Comparison of ENCODE assay signal across 1 cellular context in genomic region chr16:81140930-81141780, GRCh38.
TF ChIP-seq lines count a peak whose summit lies in the region.

No MANE protein-coding gene starts in this region.

TF ChIP-seq in HepG2, 621 proteins besides CTCF, POLR2A, EP300 and RAD21 (continued from another document and continues in another):
- TF ChIP-seq ZNF142 (CRISPR knock-in tag; IDR thresholded peaks at IDR 0.05) (peak; percentile 69; the same call in 1 of the 2 replicates), ZNF678 (CRISPR knock-in tag; IDR thresholded peaks at IDR 0.05) (no peak), ZNF557 (CRISPR knock-in tag; IDR thresholded peaks at IDR 0.05) (no peak), ZNF496 (CRISPR knock-in tag; IDR thresholded peaks at IDR 0.05; ENCODE audit: insufficient replicate concordance) (no peak), HOXA7 (CRISPR knock-in tag; IDR thresholded peaks at IDR 0.05) (no peak), DNMT3B (CRISPR knock-in tag; conservative IDR thresholded peaks at IDR 0.05) (no peak), WIZ (CRISPR knock-in tag; IDR thresholded peaks at IDR 0.05) (peak; percentile 64; the same call in 1 of the 2 replicates), HNRNPLL (IDR thresholded peaks at IDR 0.05; ENCODE audit: low read depth, low read length, poor library complexity, severe bottlenecking) (peak; percentile 47), MIER3 (CRISPR knock-in tag; IDR thresholded peaks at IDR 0.05; ENCODE audit: borderline replicate concordance) (no peak), DRAP1 (CRISPR knock-in tag; IDR thresholded peaks at IDR 0.05) (peak; percentile 44; the same call in 1 of the 2 replicates), SRY (CRISPR knock-in tag; IDR thresholded peaks at IDR 0.05) (no peak; the same call in 1 of the 2 replicates), NKX3-1 (CRISPR knock-in tag; IDR thresholded peaks at IDR 0.05) (no peak), ATF7-NPFF (CRISPR knock-in tag; IDR thresholded peaks at IDR 0.05; ENCODE audit: low read depth) (peak; percentile 42; the same call in 1 of the 2 replicates), AKNA (CRISPR knock-in tag; IDR thresholded peaks at IDR 0.05; ENCODE audit: borderline replicate concordance) (no peak), RORA (CRISPR knock-in tag; IDR thresholded peaks at IDR 0.05) (no peak), ZNF354B (CRISPR knock-in tag; IDR thresholded peaks at IDR 0.05) (no peak), ELF3 (CRISPR knock-in tag; IDR thresholded peaks at IDR 0.05) (0 out of 2 replicates have a peak, but pooled peaks have one; percentile 20), HMG20B (CRISPR knock-in tag; conservative IDR thresholded peaks at IDR 0.05) (no peak), AGO2 (optimal IDR thresholded peaks at IDR 0.05; ENCODE audit: low read depth, low read length) (no peak), CEBPG (CRISPR knock-in tag; IDR thresholded peaks at IDR 0.05) (peak; percentile 31; the same call in 1 of the 2 replicates), CBFB (CRISPR knock-in tag; IDR thresholded peaks at IDR 0.05) (peak; percentile 75; the same call in 1 of the 2 replicates), ZBTB4 (CRISPR knock-in tag; IDR thresholded peaks at IDR 0.05; ENCODE audit: borderline replicate concordance) (peak; percentile 97; the same call in 1 of the 2 replicates), SSRP1 (CRISPR knock-in tag; IDR thresholded peaks at IDR 0.05) (no peak), LBX2 (CRISPR knock-in tag; IDR thresholded peaks at IDR 0.05; ENCODE audit: borderline replicate concordance) (no peak), THAP7 (CRISPR knock-in tag; IDR thresholded peaks at IDR 0.05) (no peak; the same call in 1 of the 2 replicates), MNT (IDR thresholded peaks at IDR 0.05) (0 out of 2 replicates have a peak, but pooled peaks have one; percentile 27), CBX2 (IDR thresholded peaks at IDR 0.05; ENCODE audit: low read depth, low read length) (no peak), CBX2 (CRISPR knock-in tag; IDR thresholded peaks at IDR 0.05; ENCODE audit: low read depth) (no peak), HIC2 (CRISPR knock-in tag; IDR thresholded peaks at IDR 0.05; ENCODE audit: low read depth) (peak; percentile 67; the same call in 1 of the 2 replicates), KLF16 (CRISPR knock-in tag; IDR thresholded peaks at IDR 0.05) (no peak), ERF (CRISPR knock-in tag; IDR thresholded peaks at IDR 0.05) (peak; percentile 50), HOXA3 (CRISPR knock-in tag; IDR thresholded peaks at IDR 0.05) (peak; percentile 74), ZNF484 (CRISPR knock-in tag; IDR thresholded peaks at IDR 0.05; ENCODE audit: borderline replicate concordance, low read depth) (no peak), SMAD1 (CRISPR knock-in tag; IDR thresholded peaks at IDR 0.05; ENCODE audit: borderline replicate concordance, low read depth) (0 out of 2 replicates have a peak, but pooled peaks have one; percentile 78), ZNF513 (CRISPR knock-in tag; conservative IDR thresholded peaks at IDR 0.05) (no peak)
